30 cellular contexts compared by ENCODE assay signal in the genomic region with DNA sequence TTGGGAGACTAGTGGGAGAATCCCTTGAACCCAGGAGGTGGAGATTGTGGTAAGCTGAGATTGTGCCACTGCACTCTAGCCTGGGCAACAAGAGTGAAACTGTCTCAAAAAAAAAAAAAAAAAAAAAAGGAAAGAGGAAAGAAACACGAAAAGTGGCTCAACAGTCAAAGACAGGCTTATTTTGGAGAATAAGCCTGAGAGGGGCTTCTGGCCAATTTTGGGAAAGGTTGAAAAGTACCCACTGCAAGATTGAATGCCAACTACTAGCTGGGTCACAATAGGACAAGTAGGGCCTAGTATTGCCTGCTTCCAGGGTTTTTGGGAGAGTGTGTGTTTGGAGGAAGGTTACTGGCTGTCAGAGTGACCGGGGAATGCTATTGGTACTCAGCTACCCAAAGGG. TPM values are rescaled to one million over a fixed set of nuclear protein-coding genes. Genes with fewer than 3 reads are reported as not detected.
DNase-seq lines count a peak whose midpoint lies in the region; ATAC-seq, FAIRE-seq and TF ChIP-seq lines count a peak whose summit lies in the region.
"Had no signal": no experiment of that assay in that cellular context is flagged by ENCODE, and none has a peak within 500 bp of the region (broad histone marks: within the 10 kb centered on the region; RNA-seq: fewer than 3 reads in every experiment).

No MANE protein-coding gene starts in this region.

- no peak overlapping the region for H3K4me3 ChIP-seq in HEK293 (ENCODE audit: low read depth, low read length)
- no peak overlapping the region for H3K4me3 ChIP-seq in Loucy (ENCODE audit: low read length, poor library complexity, severe bottlenecking)
- no peak overlapping the region for H3K4me3 ChIP-seq in K562
- H3K4me3 ChIP-seq: BLaER1, GM12878 had no signal

- H3K27ac ChIP-seq in HEK293 (ENCODE audit: extremely low read depth, low read depth, low read length), result no peak overlapping the region
- H3K27ac ChIP-seq in K562 (ENCODE audit: extremely low read depth, low read depth, low read length), result no peak overlapping the region
- H3K27ac ChIP-seq: BLaER1 had no signal

- no TSS peak for BruUV-seq in K562 (replicated peaks; lab: Mats Ljungman, UMichigan)

- H3K9me1 ChIP-seq in K562 (ENCODE audit: control insufficient read depth, insufficient read depth, low read length), result no peaks in the 10 kb centered on the region

- H3K4me2 ChIP-seq in Loucy (ENCODE audit: low read depth, low read length, poor library complexity, severe bottlenecking), result no peak overlapping the region
- H3K4me2 ChIP-seq in K562 (ENCODE audit: insufficient read depth, low read length), result no peak overlapping the region
- H3K4me2 ChIP-seq: BLaER1 had no signal

- ATAC-seq in K562 (no peak), GM19351 (IDR thresholded peaks at IDR 0.05; ENCODE audit: unreplicated experiment) (no peak)
- ATAC-seq: GM12878 had no signal

- TF ChIP-seq POLR2A in K562 (conservative IDR thresholded peaks at IDR 0.05), result no peak

- H3F3A ChIP-seq in Loucy (ENCODE audit: low read depth), result no peaks in the 10 kb centered on the region

- POLR2A ChIA-PET in HEK293 (lab: Yijun Ruan, JAX), result interaction anchor here (0.7 to 1.0 kb wide), 3 partner anchors 26 to 132 kb away, joined by 3 to 7 read pairs (median 6); a partner anchor contains a TSS
- POLR2A ChIA-PET in K562 (lab: Yijun Ruan, JAX), result interaction anchor here (0.6 kb wide), 1 partner anchor 112 kb away, joined by 4 read pairs; no protein-coding TSS in a partner anchor

- H3K79me2 ChIP-seq in Loucy (ENCODE audit: insufficient read depth, low read length) (no peaks in the 10 kb centered on the region), K562 (ENCODE audit: control insufficient read depth, insufficient read depth, low read length) (no peaks in the 10 kb centered on the region)

- no peak for FAIRE-seq in K562 (lab: Jason Lieb, UNC)
- FAIRE-seq: A204.1, GM12878, GM12892, GM18507 had no signal

- DNase-seq in K562 (ENCODE audit: extremely low read depth in 1 of 4, low spot score in 3 of 4) (no peak), NCI-H510A treated with DMSO at 0.1 percent for 48 hours (lab: John Stamatoyannopoulos, UW) (no peak), SIG-M5 (lab: John Stamatoyannopoulos, UW) (no peak)
- DNase-seq: 8988T; ACHN; BE2C; C1 segment of cervical spinal cord; CD4-positive, alpha-beta memory T cell; CD4-positive, CD25-positive, alpha-beta regulatory T cell; CD8-positive, alpha-beta memory T cell; COR-L47; DMS 273 treated with DMSO at 0.1 percent for 48 hours; DMS153; DMS53; DMS79; DND-41; EL; GDM1 had no signal

- H3K9me2 ChIP-seq in Loucy (replicated peaks; ENCODE audit: low read depth, low read length), result no peaks in the 10 kb centered on the region

- H2AFZ ChIP-seq in Loucy (ENCODE audit: low read length), result 0 out of 2 replicates have a peak overlapping the region, but pooled peaks have one; percentile 43
- H2AFZ ChIP-seq in K562 (ENCODE audit: low read depth, low read length), result no peak overlapping the region

- TF ChIP-seq CTCF in HEK293 (tag by site-specific recombination; IDR thresholded peaks at IDR 0.05) (no peak), Loucy (conservative IDR thresholded peaks at IDR 0.05; ENCODE audit: low read length) (no peak), K562 (IDR thresholded peaks at IDR 0.05 in 2 of 3, conservative IDR thresholded peaks at IDR 0.05 in 1 of 3; ENCODE audit: insufficient read depth in 2 of 3, low read depth in 1 of 3, low read length in 3 of 3) (no peak)

- 100% methylated on average over 1 of the region's 2 CpGs for WGBS in K562 (ENCODE audit: insufficient coverage, low coverage, missing lambda C conversion rate)

- no peak for TF ChIP-seq RAD21 in K562 (CRISPR knock-in tag; conservative IDR thresholded peaks at IDR 0.05 in 1 of 2, IDR thresholded peaks at IDR 0.05 in 1 of 2)

- H4K20me1 ChIP-seq in Loucy (ENCODE audit: insufficient read depth, low read length, poor library complexity, severe bottlenecking) (no peaks in the 10 kb centered on the region), K562 (replicated peaks; ENCODE audit: control insufficient read depth, insufficient read depth, low read length) (no peaks in the 10 kb centered on the region)
- H4K20me1 ChIP-seq: BLaER1 had no signal

- in situ Hi-C loops in K562 (cut with MboI), result no loop called here

- no peaks in the 10 kb centered on the region for H3K27me3 ChIP-seq in Loucy (ENCODE audit: insufficient read depth, low read length, poor library complexity, severe bottlenecking)
- H3K27me3 ChIP-seq in K562 (ENCODE audit: control insufficient read depth in 2 of 2, insufficient read depth in 2 of 2, low read length in 2 of 2), result no peaks in the 10 kb centered on the region
- H3K27me3 ChIP-seq: BE2C, BLaER1 had no signal

- H3K4me1 ChIP-seq in HEK293 (ENCODE audit: control insufficient read depth, insufficient read depth, low read length), result peaks cover 3% of the 10 kb centered on the region; the same call in 1 of the 2 replicates
- no peaks in the 10 kb centered on the region for H3K4me1 ChIP-seq in Loucy (ENCODE audit: insufficient read depth, low read length, poor library complexity, severe bottlenecking)
- H3K4me1 ChIP-seq in K562 (replicated peaks in 1 of 2; ENCODE audit: control insufficient read depth in 2 of 2, insufficient read depth in 2 of 2, low read length in 2 of 2), result peaks cover 3 to 7% of the 10 kb centered on the region in 2 experiments; a peak in 3 of 5 replicates
- H3K4me1 ChIP-seq: BE2C, BLaER1 had no signal

- H3K9me3 ChIP-seq in HEK293 (ENCODE audit: control insufficient read depth, insufficient read depth, low read depth, low read length) (no peaks in the 10 kb centered on the region; the same call in 1 of the 2 replicates), Loucy (ENCODE audit: insufficient read depth, low read depth, low read length) (no peaks in the 10 kb centered on the region), K562 (replicated peaks; ENCODE audit: control insufficient read depth, insufficient read depth, low read depth, low read length) (no peaks in the 10 kb centered on the region; the same call in 1 of the 2 replicates)
- H3K9me3 ChIP-seq: BE2C, BLaER1 had no signal

- intact Hi-C loops in K562 (cut with micrococcal nuclease), result no loop called here

- TF ChIP-seq EP300 in K562 (IDR thresholded peaks at IDR 0.05; ENCODE audit: low read length), result no peak

- H3K9ac ChIP-seq in Loucy (ENCODE audit: low read depth, low read length, poor library complexity, severe bottlenecking) (no peak overlapping the region), K562 (ENCODE audit: insufficient read depth in 1 of 2, low read depth in 2 of 2, low read length in 2 of 2) (no peak overlapping the region)
- H3K9ac ChIP-seq: BLaER1 had no signal

- CTCF ChIA-PET in HEK293 (lab: Yijun Ruan, JAX) (interaction anchor here (0.6 to 2.8 kb wide), 7 partner anchors 14 to 1557 kb away, joined by 3 to 9 read pairs (median 3); a partner anchor contains a TSS), K562 (lab: Yijun Ruan, JAX; ENCODE audit: low intra/inter-chr PET ratio) (no interaction called here)

- H3K36me3 ChIP-seq in HEK293 (ENCODE audit: control insufficient read depth in 2 of 2, insufficient read depth in 1 of 2, low read length in 2 of 2) (peaks cover 5 to 67% of the 10 kb centered on the region in 2 experiments), Loucy (ENCODE audit: insufficient read depth, low read length) (no peaks in the 10 kb centered on the region), K562 (ENCODE audit: control insufficient read depth, insufficient read depth, low read length) (peaks cover 9% of the 10 kb centered on the region; the same call in 1 of the 3 replicates)
- H3K36me3 ChIP-seq: BE2C, BLaER1 had no signal

RNA-seq across cellular contexts. Expression of a gene that starts 17.2 kb away (rescaled TPM):
- total RNA-seq in K562 (2011; cell fraction: chromatin; rRNA removed; ENCODE audit: low replicate concordance), result 34.4 and 55.5 TPM in 2 replicates
- total RNA-seq in K562 (2011; cell fraction: nucleolus; rRNA removed), result 36.2 and 40.0 TPM in 2 replicates
- 47.3 and 49.4 TPM in 2 replicates for total RNA-seq in K562 (2011; cell fraction: nucleoplasm; rRNA removed)
- total RNA-seq in K562 (2014; rRNA removed) (20.3 and 22.2 TPM in 2 replicates), K562 (2014; rRNA removed; fragmentation: Illumina TruSeq; extraction: Trizol) (8.8 and 12.2 TPM in 2 replicates), K562 (2015; rRNA removed; fragmentation: Illumina TruSeq; extraction: Trizol) (13.9 and 14.3 TPM in 2 replicates), K562 (2021) (25.0 and 27.1 TPM in 2 replicates)
- polyA plus RNA-seq in K562 (2011; rRNA removed) (19.0 and 26.6 TPM in 2 replicates), K562 (2014; fragmentation: Illumina TruSeq; extraction: Trizol) (20.1 and 24.9 TPM in 2 replicates), K562 (2014; fragmentation: Nextera tagmentation; extraction: Ambion mirVana) (1 to 10 TPM; 4.1 to 4.9 TPM), K562 (2014; rRNA removed) (19.9 and 21.9 TPM in 2 replicates)
- polyA plus RNA-seq in K562 (2011; cell fraction: cytosol; rRNA removed), result 17.3 and 30.3 TPM in 2 replicates
- 48.1 and 51.6 TPM in 2 replicates for polyA plus RNA-seq in K562 (2011; cell fraction: nucleus; rRNA removed)
- 26.6 and 27.5 TPM in 2 replicates for polyA plus RNA-seq in K562 (2012)
- polyA minus RNA-seq in K562 (2011; rRNA and poly(A)+ RNA removed), result 7.0 and 8.0 TPM in 2 replicates
- polyA minus RNA-seq in K562 (2011; cell fraction: cytosol; rRNA and poly(A)+ RNA removed), result 7.3 and 10.3 TPM in 2 replicates
- 11.4 and 13.1 TPM in 2 replicates for polyA minus RNA-seq in K562 (2011; cell fraction: nucleus; rRNA and poly(A)+ RNA removed)
- total RNA-seq: CD4-positive, alpha-beta memory T cell; CD4-positive, CD25-positive, alpha-beta regulatory T cell; CD8-positive, alpha-beta memory T cell had no signal
- polyA plus RNA-seq: CD14-positive monocyte; CD4-positive, alpha-beta memory T cell had no signal

RNA-seq across cellular contexts. Expression of a gene that starts 27.6 kb away (rescaled TPM):
- 18.6 and 46.8 TPM in 2 replicates for total RNA-seq in K562 (2011; cell fraction: chromatin; rRNA removed; ENCODE audit: low replicate concordance)
- total RNA-seq in K562 (2011; cell fraction: nucleolus; rRNA removed), result 67.2 and 67.4 TPM in 2 replicates
- 46.9 and 47.3 TPM in 2 replicates for total RNA-seq in K562 (2011; cell fraction: nucleoplasm; rRNA removed)
- total RNA-seq in K562 (2014; rRNA removed) (174 and 225 TPM in 2 replicates), K562 (2014; rRNA removed; fragmentation: Illumina TruSeq; extraction: Trizol) (31.3 and 41.1 TPM in 2 replicates), K562 (2015; rRNA removed; fragmentation: Illumina TruSeq; extraction: Trizol) (91.9 and 92.7 TPM in 2 replicates), K562 (2021) (144 and 156 TPM in 2 replicates)
- polyA plus RNA-seq in K562 (2011; rRNA removed) (52.0 and 68.0 TPM in 2 replicates), K562 (2014; fragmentation: Illumina TruSeq; extraction: Trizol) (42.9 and 93.5 TPM in 2 replicates), K562 (2014; fragmentation: Nextera tagmentation; extraction: Ambion mirVana) (10 to 100 TPM in 1 of 2 experiments, 1 to 10 TPM in 1; 8.1 to 34.5 TPM), K562 (2014; rRNA removed) (143 and 177 TPM in 2 replicates)
- 122 and 307 TPM in 2 replicates for polyA plus RNA-seq in K562 (2011; cell fraction: cytosol; rRNA removed)
- 53.5 and 73.2 TPM in 2 replicates for polyA plus RNA-seq in K562 (2011; cell fraction: nucleus; rRNA removed)
- polyA plus RNA-seq in K562 (2012), result 78.3 and 98.7 TPM in 2 replicates
- polyA minus RNA-seq in K562 (2011; rRNA and poly(A)+ RNA removed), result 16.9 and 20.7 TPM in 2 replicates
- polyA minus RNA-seq in K562 (2011; cell fraction: cytosol; rRNA and poly(A)+ RNA removed), result 41.0 and 46.2 TPM in 2 replicates
- polyA minus RNA-seq in K562 (2011; cell fraction: nucleus; rRNA and poly(A)+ RNA removed), result 23.0 and 36.5 TPM in 2 replicates

RNA-seq across cellular contexts. Expression of a gene that starts 27.7 kb away (rescaled TPM):
- 95.5 and 266 TPM in 2 replicates for total RNA-seq in K562 (2011; cell fraction: chromatin; rRNA removed; ENCODE audit: low replicate concordance)
- total RNA-seq in K562 (2011; cell fraction: nucleolus; rRNA removed), result 170 and 174 TPM in 2 replicates
- total RNA-seq in K562 (2011; cell fraction: nucleoplasm; rRNA removed), result 96.4 and 116 TPM in 2 replicates
- 32.2 and 39.5 TPM in 2 replicates for total RNA-seq in K562 (2014; rRNA removed)
- total RNA-seq in K562 (2014; rRNA removed; fragmentation: Illumina TruSeq; extraction: Trizol), result 12.8 and 15.5 TPM in 2 replicates
- 36.3 and 38.0 TPM in 2 replicates for total RNA-seq in K562 (2015; rRNA removed; fragmentation: Illumina TruSeq; extraction: Trizol)
- total RNA-seq in K562 (2021), result 50.6 and 59.1 TPM in 2 replicates
- 31.3 and 55.5 TPM in 2 replicates for polyA plus RNA-seq in K562 (2011; rRNA removed)
- 42.5 and 85.9 TPM in 2 replicates for polyA plus RNA-seq in K562 (2011; cell fraction: cytosol; rRNA removed)
- 237 and 321 TPM in 2 replicates for polyA plus RNA-seq in K562 (2011; cell fraction: nucleus; rRNA removed)
- 39.9 and 57.3 TPM in 2 replicates for polyA plus RNA-seq in K562 (2012)
- 31.7 and 55.2 TPM in 2 replicates for polyA plus RNA-seq in K562 (2014; fragmentation: Illumina TruSeq; extraction: Trizol)
- polyA plus RNA-seq in K562 (2014; fragmentation: Nextera tagmentation; extraction: Ambion mirVana), result 1 to 10 TPM; 3.1 to 7.0 TPM
- polyA plus RNA-seq in K562 (2014; rRNA removed), result 55.5 and 60.3 TPM in 2 replicates
- polyA minus RNA-seq in K562 (2011; rRNA and poly(A)+ RNA removed), result 13.7 and 15.9 TPM in 2 replicates
- polyA minus RNA-seq in K562 (2011; cell fraction: cytosol; rRNA and poly(A)+ RNA removed), result 25.8 and 38.1 TPM in 2 replicates
- polyA minus RNA-seq in K562 (2011; cell fraction: nucleus; rRNA and poly(A)+ RNA removed), result 41.6 and 51.5 TPM in 2 replicates

RNA-seq across cellular contexts. Expression of a gene that starts 46.3 kb away (rescaled TPM):
- total RNA-seq in K562 (2011; cell fraction: chromatin; rRNA removed; ENCODE audit: low replicate concordance), result 1.8 and 2.5 TPM in 2 replicates
- total RNA-seq in K562 (2011; cell fraction: nucleolus; rRNA removed), result 0.66 and 1.7 TPM in 2 replicates
- total RNA-seq in K562 (2011; cell fraction: nucleoplasm; rRNA removed), result 0.84 and 1.2 TPM in 2 replicates
- total RNA-seq in K562 (2014; rRNA removed) (not detected in 2 replicates), K562 (2014; rRNA removed; fragmentation: Illumina TruSeq; extraction: Trizol) (not detected in 2 replicates), K562 (2015; rRNA removed; fragmentation: Illumina TruSeq; extraction: Trizol) (not detected in 2 replicates), K562 (2021) (0.40 TPM in 1 of 2 replicates, not detected in the other)
- polyA plus RNA-seq in K562 (2011; rRNA removed) (0.19 and 0.21 TPM in 2 replicates), K562 (2014; fragmentation: Illumina TruSeq; extraction: Trizol) (not detected in 2 replicates), K562 (2014; fragmentation: Nextera tagmentation; extraction: Ambion mirVana) (not detected), K562 (2014; rRNA removed) (0.13 and 0.68 TPM in 2 replicates)
- polyA plus RNA-seq in K562 (2011; cell fraction: cytosol; rRNA removed), result 0.19 TPM in 1 of 2 replicates, not detected in the other
- polyA plus RNA-seq in K562 (2011; cell fraction: nucleus; rRNA removed), result 1.4 and 1.7 TPM in 2 replicates
- polyA plus RNA-seq in K562 (2012), result 0.61 and 1.2 TPM in 2 replicates
- polyA minus RNA-seq in K562 (2011; rRNA and poly(A)+ RNA removed), result not detected in 2 replicates
- polyA minus RNA-seq in K562 (2011; cell fraction: cytosol; rRNA and poly(A)+ RNA removed), result not detected in 2 replicates
- not detected in 2 replicates for polyA minus RNA-seq in K562 (2011; cell fraction: nucleus; rRNA and poly(A)+ RNA removed)
- total RNA-seq: Daoy, G401 had no signal
- polyA plus RNA-seq: AG04450; CD14-positive monocyte; CD4-positive, alpha-beta memory T cell; CD4-positive, CD25-positive, alpha-beta regulatory T cell; CD8-positive, alpha-beta memory T cell had no signal

RNA-seq across cellular contexts. Expression of a gene that starts 58.5 kb away (rescaled TPM):
- total RNA-seq in K562 (2011; cell fraction: chromatin; rRNA removed; ENCODE audit: low replicate concordance), result 2.3 and 3.5 TPM in 2 replicates
- total RNA-seq in K562 (2011; cell fraction: nucleolus; rRNA removed), result 5.9 and 6.2 TPM in 2 replicates
- 2.7 and 3.9 TPM in 2 replicates for total RNA-seq in K562 (2011; cell fraction: nucleoplasm; rRNA removed)
- total RNA-seq in K562 (2014; rRNA removed) (37.6 and 54.8 TPM in 2 replicates), K562 (2014; rRNA removed; fragmentation: Illumina TruSeq; extraction: Trizol) (5.8 and 6.1 TPM in 2 replicates), K562 (2015; rRNA removed; fragmentation: Illumina TruSeq; extraction: Trizol) (12.9 TPM in 2 replicates), K562 (2021) (33.5 and 34.7 TPM in 2 replicates)
- polyA plus RNA-seq in K562 (2011; rRNA removed) (10.4 and 11.7 TPM in 2 replicates), K562 (2014; fragmentation: Illumina TruSeq; extraction: Trizol) (7.2 and 14.4 TPM in 2 replicates), K562 (2014; fragmentation: Nextera tagmentation; extraction: Ambion mirVana) (1 to 10 TPM; 1.5 to 1.7 TPM), K562 (2014; rRNA removed) (44.9 and 46.7 TPM in 2 replicates)
- polyA plus RNA-seq in K562 (2011; cell fraction: cytosol; rRNA removed), result 16.2 and 53.2 TPM in 2 replicates
- 5.9 and 10.5 TPM in 2 replicates for polyA plus RNA-seq in K562 (2011; cell fraction: nucleus; rRNA removed)
- polyA plus RNA-seq in K562 (2012), result 26.4 and 28.8 TPM in 2 replicates
- polyA minus RNA-seq in K562 (2011; rRNA and poly(A)+ RNA removed), result 1.9 and 2.9 TPM in 2 replicates
- polyA minus RNA-seq in K562 (2011; cell fraction: cytosol; rRNA and poly(A)+ RNA removed), result 7.3 and 8.0 TPM in 2 replicates
- polyA minus RNA-seq in K562 (2011; cell fraction: nucleus; rRNA and poly(A)+ RNA removed), result 2.3 and 2.7 TPM in 2 replicates
